1 cellular context compared by ENCODE assay signal in genomic region chr17:45006927-45007461, GRCh38.
TF ChIP-seq lines count a peak whose summit lies in the region.

No MANE protein-coding gene starts in this region.

TF ChIP-seq in HepG2, 621 proteins besides CTCF, POLR2A, EP300 and RAD21:
- TF ChIP-seq CEBPB (IDR thresholded peaks at IDR 0.05; ENCODE audit: borderline replicate concordance, low read depth, low read length): 0 out of 2 replicates have a peak, but pooled peaks have one; percentile 7
- no peak for TF ChIP-seq ZMYM2 (CRISPR knock-in tag; IDR thresholded peaks at IDR 0.05)
- peak; percentile 93 for TF ChIP-seq ZSCAN22 (CRISPR knock-in tag; IDR thresholded peaks at IDR 0.05)
